Comparison of ENCODE assay signal across 15 cellular contexts in the genomic region with DNA sequence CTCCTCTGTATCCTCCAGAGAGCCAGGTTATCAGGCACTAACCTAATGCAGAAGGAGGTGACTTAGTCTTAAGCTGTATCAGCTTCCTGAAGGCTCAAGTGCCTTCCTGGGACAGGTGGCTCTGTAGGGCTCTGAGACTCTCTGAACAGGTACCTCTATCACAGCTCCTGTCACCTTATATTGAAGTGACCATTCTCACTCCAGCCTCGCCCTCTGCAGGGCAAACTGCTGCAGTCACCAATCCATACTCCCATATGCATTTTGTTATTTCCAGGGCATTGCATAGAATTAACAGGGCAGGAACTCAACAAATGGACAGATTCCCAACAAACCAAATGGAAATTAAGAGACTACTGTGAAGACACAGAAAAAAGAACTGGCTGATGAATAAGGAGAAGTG.
DNase-seq lines count a peak whose midpoint lies in the region; ATAC-seq and TF ChIP-seq lines count a peak whose summit lies in the region.
"Had no signal": no experiment of that assay in that cellular context is flagged by ENCODE, and none has a peak within 500 bp of the region (broad histone marks: within the 10 kb centered on the region; RNA-seq: fewer than 3 reads in every experiment).

No MANE protein-coding gene starts in this region.

- H3K27ac ChIP-seq in OCI-LY1 (ENCODE audit: low read depth, low read length, poor library complexity, severe bottlenecking) (no peak overlapping the region), iPS DF 6.9 (ENCODE audit: low read length) (no peak overlapping the region)
- H3K27ac ChIP-seq: SJSA1 had no signal

- H3F3A ChIP-seq in OCI-LY1 (ENCODE audit: insufficient read depth, low read length) = no peaks in the 10 kb centered on the region

- no peaks in the 10 kb centered on the region for H4K20me1 ChIP-seq in OCI-LY1 (ENCODE audit: insufficient read depth, low read length)

- H3K27me3 ChIP-seq in BE2C (no peaks in the 10 kb centered on the region), OCI-LY1 (ENCODE audit: insufficient read depth, low read length) (no peaks in the 10 kb centered on the region), iPS DF 6.9 (ENCODE audit: control insufficient read depth, insufficient read depth, low read length) (no peaks in the 10 kb centered on the region)
- H3K27me3 ChIP-seq: SJSA1 had no signal

- H3K79me2 ChIP-seq in OCI-LY1 (ENCODE audit: insufficient read depth, low read length) = no peaks in the 10 kb centered on the region

- no peaks in the 10 kb centered on the region for H3K4me1 ChIP-seq in BE2C
- H3K4me1 ChIP-seq in OCI-LY1 (ENCODE audit: insufficient read depth, low read length, severe bottlenecking) = no peaks in the 10 kb centered on the region
- H3K4me1 ChIP-seq in iPS DF 6.9 (ENCODE audit: control insufficient read depth, insufficient read depth, low read length) = no peaks in the 10 kb centered on the region

- peak; percentile 37 for TF ChIP-seq CTCF in BE2C (IDR thresholded peaks at IDR 0.05; ENCODE audit: low read depth, low read length)
- TF ChIP-seq CTCF in GM12873 (IDR thresholded peaks at IDR 0.05; ENCODE audit: insufficient read depth, low read depth, low read length, missing control alignments) = peak; percentile 15
- peak; percentile 36; the same call in 1 of the 2 replicates for TF ChIP-seq CTCF in OCI-LY1 (IDR thresholded peaks at IDR 0.05; ENCODE audit: low read length)

- H3K4me2 ChIP-seq in OCI-LY1 (ENCODE audit: low read length) = no peak overlapping the region

- H3K9me2 ChIP-seq in OCI-LY1 (ENCODE audit: low read depth, low read length) = no peaks in the 10 kb centered on the region

- ATAC-seq in GM21825 (IDR thresholded peaks at IDR 0.05; ENCODE audit: unreplicated experiment) (no peak), GM21576 (IDR thresholded peaks at IDR 0.05; ENCODE audit: unreplicated experiment) (no peak), GM19397 (IDR thresholded peaks at IDR 0.05; ENCODE audit: unreplicated experiment) (no peak)
- ATAC-seq: activated CD8-positive, alpha-beta T cell treated with anti-CD3 and anti-CD28 coated beads for 36 hours; activated T-helper 17 cell treated with anti-CD3 and anti-CD28 coated beads, Interleukin-2, amount 50 U/mL, for 72 hours had no signal

- DNase-seq in BE2C (peak; percentile 13), iPS DF 6.9 (ENCODE audit: low read depth, low spot score) (peak; percentile 11), anterior cingulate cortex (lab: John Stamatoyannopoulos, UW) (no peak)
- DNase-seq: activated CD8-positive, alpha-beta T cell treated with anti-CD3 and anti-CD28 coated beads for 36 hours; cortex of kidney; DMS79 treated with DMSO at 0.1 percent for 48 hours; NCI-H1105 treated with DMSO at 0.1 percent for 48 hours; substantia nigra had no signal

- WGBS in iPS DF 6.9 (ENCODE audit: insufficient coverage, insufficient read length) = no CpG with 5 or more reads among the region's 1 CpG

- H3K36me3 ChIP-seq in BE2C (no peaks in the 10 kb centered on the region), OCI-LY1 (ENCODE audit: insufficient read depth, low read length) (peaks cover 19% of the 10 kb centered on the region; the same call in 1 of the 2 replicates), iPS DF 6.9 (ENCODE audit: control insufficient read depth, insufficient read depth, low read length) (no peaks in the 10 kb centered on the region)
- H3K36me3 ChIP-seq: SJSA1 had no signal

- H3K9me3 ChIP-seq in BE2C (no peaks in the 10 kb centered on the region), OCI-LY1 (ENCODE audit: low read length) (no peaks in the 10 kb centered on the region), iPS DF 6.9 (ENCODE audit: control insufficient read depth, insufficient read depth, low read length) (no peaks in the 10 kb centered on the region)
- H3K9me3 ChIP-seq: SJSA1 had no signal

- H2AFZ ChIP-seq in OCI-LY1 (ENCODE audit: low read length) = no peak overlapping the region

- H3K4me3 ChIP-seq in BE2C (ENCODE audit: low read depth, low read length) = no peak overlapping the region
- no peak overlapping the region for H3K4me3 ChIP-seq in OCI-LY1 (ENCODE audit: low read depth, low read length, poor library complexity, severe bottlenecking)
- no peak overlapping the region for H3K4me3 ChIP-seq in iPS DF 6.9 (ENCODE audit: low read length)
- H3K4me3 ChIP-seq: SJSA1 had no signal

- no peak overlapping the region for H3K9ac ChIP-seq in OCI-LY1 (ENCODE audit: low read length)

Comparison
In these comparisons a context has a peak if more than half of its experiments do, and no peak if none do; other contexts are left out.
1. DNase-seq: peak in BE2C (single experiment) and iPS DF 6.9 (single experiment); none in anterior cingulate cortex (0 of 58).
2. Peak in every context shown above with its lines, with median percentiles within 50 percentile points of each other: CTCF ChIP-seq.